In genomic region chr4:137755033-137755471, GRCh38 we compare ENCODE assay signal across 13 cellular contexts.
DNase-seq lines count a peak whose midpoint lies in the region; ATAC-seq and TF ChIP-seq lines count a peak whose summit lies in the region.
"Had no signal": no experiment of that assay in that cellular context is flagged by ENCODE, and none has a peak within 500 bp of the region (broad histone marks: within the 10 kb centered on the region; RNA-seq: fewer than 3 reads in every experiment).

No MANE protein-coding gene starts in this region.

- H3K4me3 ChIP-seq in AG09309 (ENCODE audit: control insufficient read depth, low read depth, low read length) (no peak overlapping the region), epithelial cell of esophagus (ENCODE audit: low read length) (no peak overlapping the region), neuronal stem cell (ENCODE audit: low read length in 2 of 2) (no peak overlapping the region), lower lobe of right lung (no peak overlapping the region), upper lobe of right lung (no peak overlapping the region)

- no peak overlapping the region for H2BK15ac ChIP-seq in neuronal stem cell (ENCODE audit: low read length)

- H3K27ac ChIP-seq in neuronal stem cell (replicated peaks; ENCODE audit: low read length), result no peak overlapping the region
- no peak overlapping the region for H3K27ac ChIP-seq in lower lobe of right lung
- no peak overlapping the region for H3K27ac ChIP-seq in upper lobe of right lung
- H3K27ac ChIP-seq: C4-2B had no signal

- no peak overlapping the region for H3K18ac ChIP-seq in neuronal stem cell (ENCODE audit: low read length)

- H2BK12ac ChIP-seq in neuronal stem cell (ENCODE audit: low read length), result no peak overlapping the region

- H3K36me3 ChIP-seq in neuronal stem cell (replicated peaks in 1 of 2; ENCODE audit: control insufficient read depth in 2 of 2, insufficient read depth in 2 of 2, low read length in 2 of 2) (no peaks in the 10 kb centered on the region), lower lobe of right lung (no peaks in the 10 kb centered on the region), upper lobe of right lung (no peaks in the 10 kb centered on the region)

- peak; percentile 28 for DNase-seq in AG09309 (ENCODE audit: low read depth)
- peak; percentile 16 for DNase-seq in LHCN-M2 (ENCODE audit: low read depth)
- peak; percentile 60 for DNase-seq in epithelial cell of esophagus (ENCODE audit: low read depth)
- DNase-seq in neuronal stem cell (ENCODE audit: low spot score), result no peak
- no peak for DNase-seq in lower lobe of right lung
- no peak for DNase-seq in upper lobe of right lung
- DNase-seq: activated CD4-positive, CD25-positive, alpha-beta regulatory T cell treated with anti-CD3 and anti-CD28 coated beads, Interleukin-2, amount 50 U/mL, for 72 hours; NCI-H1417; nephron progenitor cell; stimulated activated CD8-positive, alpha-beta memory T cell treated with anti-CD3 and anti-CD28 coated beads, Interleukin-4, amount 100 ng/mL, for 48 hours had no signal

- H2AFZ ChIP-seq in neuronal stem cell (ENCODE audit: low read length), result peak overlapping the region; percentile 56

- H4K91ac ChIP-seq in neuronal stem cell (ENCODE audit: low read depth, low read length, poor library complexity), result no peak overlapping the region

- H2BK5ac ChIP-seq in neuronal stem cell (ENCODE audit: low read length), result no peak overlapping the region

- ATAC-seq in HG02938 (IDR thresholded peaks at IDR 0.05; ENCODE audit: unreplicated experiment), result no peak
- ATAC-seq in lower lobe of right lung, result no peak
- no peak for ATAC-seq in upper lobe of right lung
- no peak for ATAC-seq in GM21447 (IDR thresholded peaks at IDR 0.05; ENCODE audit: unreplicated experiment)

- H2BK120ac ChIP-seq in neuronal stem cell (ENCODE audit: low read depth, low read length), result no peak overlapping the region

- H3K9me3 ChIP-seq in neuronal stem cell (replicated peaks in 1 of 2; ENCODE audit: control insufficient read depth in 2 of 2, insufficient read depth in 1 of 2, low read depth in 1 of 2, low read length in 2 of 2) (no peaks in the 10 kb centered on the region), lower lobe of right lung (no peaks in the 10 kb centered on the region), upper lobe of right lung (no peaks in the 10 kb centered on the region)

- no peak overlapping the region for H4K8ac ChIP-seq in neuronal stem cell (ENCODE audit: low read depth, low read length)

- intact Hi-C loops in lower lobe of right lung (cut with DNase I) (no loop called here), upper lobe of right lung (cut with DNase I) (no loop called here)

- no peak overlapping the region for H3K14ac ChIP-seq in neuronal stem cell (ENCODE audit: low read length)

- H3K4ac ChIP-seq in neuronal stem cell (ENCODE audit: low read length), result no peak overlapping the region

- no peak overlapping the region for H3K4me2 ChIP-seq in neuronal stem cell (ENCODE audit: insufficient read depth, low read length, poor library complexity, severe bottlenecking)

- no peaks in the 10 kb centered on the region for H3K79me1 ChIP-seq in neuronal stem cell (ENCODE audit: low read depth, low read length)

- peaks cover 2% of the 10 kb centered on the region in 2 donors for H3K4me1 ChIP-seq in neuronal stem cell (ENCODE audit: control insufficient read depth in 2 of 2, insufficient read depth in 1 of 2, low read depth in 1 of 2, low read length in 2 of 2)
- no peaks in the 10 kb centered on the region for H3K4me1 ChIP-seq in lower lobe of right lung
- no peaks in the 10 kb centered on the region for H3K4me1 ChIP-seq in upper lobe of right lung

- no peak overlapping the region for H2AK5ac ChIP-seq in neuronal stem cell (ENCODE audit: low read depth, low read length)

- no peak for TF ChIP-seq CTCF in AG09309 (IDR thresholded peaks at IDR 0.05; ENCODE audit: control insufficient read depth, insufficient read depth, low read depth, low read length, missing control alignments)
- TF ChIP-seq CTCF in epithelial cell of esophagus (IDR thresholded peaks at IDR 0.05; ENCODE audit: insufficient read depth, low read depth, low read length, missing control alignments), result no peak
- TF ChIP-seq CTCF in lower lobe of right lung (IDR thresholded peaks at IDR 0.05), result no peak
- TF ChIP-seq CTCF in upper lobe of right lung (IDR thresholded peaks at IDR 0.05), result no peak

- no peaks in the 10 kb centered on the region for H3K27me3 ChIP-seq in neuronal stem cell (ENCODE audit: control insufficient read depth in 3 of 3, insufficient read depth in 3 of 3, low read depth in 1 of 3, low read length in 3 of 3)
- H3K27me3 ChIP-seq in lower lobe of right lung (ENCODE audit: low read depth), result no peaks in the 10 kb centered on the region
- no peaks in the 10 kb centered on the region for H3K27me3 ChIP-seq in upper lobe of right lung

- H3K23ac ChIP-seq in neuronal stem cell (ENCODE audit: low read depth, low read length, poor library complexity), result no peak overlapping the region

- H3K9ac ChIP-seq in neuronal stem cell (ENCODE audit: low read depth, low read length, poor library complexity), result no peak overlapping the region

Comparison
In these comparisons a context has a peak if more than half of its experiments do, and no peak if none do; other contexts are left out.
1. DNase-seq: peak in AG09309 (single experiment), LHCN-M2 (single experiment) and epithelial cell of esophagus (single experiment); none in neuronal stem cell (single experiment), lower lobe of right lung (single experiment) and upper lobe of right lung (single experiment).